ENCODE assay signal across 1 cellular context in the genomic region with DNA sequence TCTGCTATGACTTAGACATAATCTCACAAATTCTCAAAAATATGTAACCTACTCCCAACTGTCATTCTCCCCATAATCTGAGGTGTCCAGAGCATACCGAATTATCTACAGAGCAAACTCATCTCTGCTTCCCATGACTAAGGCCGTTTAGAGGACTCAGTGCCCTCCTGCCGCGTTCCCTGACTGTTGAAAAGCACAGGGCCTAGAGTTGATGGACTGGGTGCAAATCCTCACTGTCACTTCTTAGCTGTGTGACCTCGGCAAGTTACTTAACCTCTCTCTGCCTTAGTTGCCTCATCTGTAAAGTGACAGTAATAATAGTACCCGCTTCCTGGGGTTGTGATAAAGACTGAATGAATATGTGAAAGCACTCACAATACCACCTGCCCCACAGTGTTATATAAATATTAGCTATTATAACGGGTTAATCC.
TF ChIP-seq lines count a peak whose summit lies in the region.

No MANE protein-coding gene starts in this region.

TF ChIP-seq in K562, 482 proteins besides CTCF, POLR2A, EP300 and RAD21 (continued from another document):
- TF ChIP-seq, protein P1, sequence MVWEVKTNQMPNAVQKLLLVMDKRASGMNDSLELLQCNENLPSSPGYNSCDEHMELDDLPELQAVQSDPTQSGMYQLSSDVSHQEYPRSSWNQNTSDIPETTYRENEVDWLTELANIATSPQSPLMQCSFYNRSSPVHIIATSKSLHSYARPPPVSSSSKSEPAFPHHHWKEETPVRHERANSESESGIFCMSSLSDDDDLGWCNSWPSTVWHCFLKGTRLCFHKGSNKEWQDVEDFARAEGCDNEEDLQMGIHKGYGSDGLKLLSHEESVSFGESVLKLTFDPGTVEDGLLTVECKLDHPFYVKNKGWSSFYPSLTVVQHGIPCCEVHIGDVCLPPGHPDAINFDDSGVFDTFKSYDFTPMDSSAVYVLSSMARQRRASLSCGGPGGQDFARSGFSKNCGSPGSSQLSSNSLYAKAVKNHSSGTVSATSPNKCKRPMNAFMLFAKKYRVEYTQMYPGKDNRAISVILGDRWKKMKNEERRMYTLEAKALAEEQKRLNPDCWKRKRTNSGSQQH (CRISPR knock-in tag; IDR thresholded peaks at IDR 0.05), result peak; percentile 82; the same call in 1 of the 2 replicates
- TF ChIP-seq, protein P2, sequence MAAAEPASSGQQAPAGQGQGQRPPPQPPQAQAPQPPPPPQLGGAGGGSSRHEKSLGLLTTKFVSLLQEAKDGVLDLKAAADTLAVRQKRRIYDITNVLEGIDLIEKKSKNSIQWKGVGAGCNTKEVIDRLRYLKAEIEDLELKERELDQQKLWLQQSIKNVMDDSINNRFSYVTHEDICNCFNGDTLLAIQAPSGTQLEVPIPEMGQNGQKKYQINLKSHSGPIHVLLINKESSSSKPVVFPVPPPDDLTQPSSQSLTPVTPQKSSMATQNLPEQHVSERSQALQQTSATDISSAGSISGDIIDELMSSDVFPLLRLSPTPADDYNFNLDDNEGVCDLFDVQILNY (CRISPR knock-in tag; IDR thresholded peaks at IDR 0.05), result no peak
- TF ChIP-seq ZNF668 (CRISPR knock-in tag; IDR thresholded peaks at IDR 0.05), result no peak
- TF ChIP-seq, protein P3, sequence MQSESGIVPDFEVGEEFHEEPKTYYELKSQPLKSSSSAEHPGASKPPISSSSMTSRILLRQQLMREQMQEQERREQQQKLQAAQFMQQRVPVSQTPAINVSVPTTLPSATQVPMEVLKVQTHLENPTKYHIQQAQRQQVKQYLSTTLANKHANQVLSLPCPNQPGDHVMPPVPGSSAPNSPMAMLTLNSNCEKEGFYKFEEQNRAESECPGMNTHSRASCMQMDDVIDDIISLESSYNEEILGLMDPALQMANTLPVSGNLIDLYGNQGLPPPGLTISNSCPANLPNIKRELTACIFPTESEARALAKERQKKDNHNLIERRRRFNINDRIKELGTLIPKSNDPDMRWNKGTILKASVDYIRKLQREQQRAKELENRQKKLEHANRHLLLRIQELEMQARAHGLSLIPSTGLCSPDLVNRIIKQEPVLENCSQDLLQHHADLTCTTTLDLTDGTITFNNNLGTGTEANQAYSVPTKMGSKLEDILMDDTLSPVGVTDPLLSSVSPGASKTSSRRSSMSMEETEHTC (IDR thresholded peaks at IDR 0.05), result peak; percentile 12; the same call in 1 of the 2 replicates
- no peak for TF ChIP-seq ZNF24 (IDR thresholded peaks at IDR 0.05)
- TF ChIP-seq ZSCAN32 (CRISPR knock-in tag; IDR thresholded peaks at IDR 0.05), result 0 out of 2 replicates have a peak, but pooled peaks have one; percentile 8
